Comparison of ENCODE assay signal across 1 cellular context in the genomic region with DNA sequence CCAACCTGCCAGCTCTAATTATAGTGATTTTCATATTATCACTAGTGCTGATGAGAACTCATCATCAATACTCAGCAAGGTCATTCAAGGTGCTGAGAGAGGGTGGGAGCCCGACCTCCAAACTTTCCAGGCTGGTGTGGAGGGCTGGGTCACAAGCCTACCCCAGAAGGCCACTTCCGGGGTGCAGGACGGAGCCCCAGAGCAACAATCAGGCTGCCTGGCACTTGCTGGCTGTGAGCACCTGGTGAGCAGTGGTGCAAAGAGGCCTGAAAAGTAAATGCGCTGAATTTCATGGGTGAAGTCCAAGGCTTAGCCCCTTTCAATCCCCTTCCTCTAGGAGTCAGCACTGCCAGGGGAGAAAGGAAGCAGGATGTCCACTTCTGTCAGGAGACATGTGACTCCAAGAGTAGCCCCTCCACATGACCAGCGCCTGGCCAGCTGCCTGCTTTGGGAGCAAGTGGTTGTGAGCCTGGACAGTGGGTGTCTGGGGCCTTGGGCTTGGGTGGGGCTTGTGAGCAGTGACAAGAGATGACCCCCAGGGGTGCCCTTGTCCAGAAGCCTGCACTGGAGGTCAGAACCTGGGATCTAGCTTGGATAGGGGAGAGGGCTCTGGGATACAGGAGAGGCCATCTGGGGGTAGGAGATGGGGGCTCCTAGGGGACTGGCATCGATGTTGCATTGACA.
TF ChIP-seq lines count a peak whose summit lies in the region.

No MANE protein-coding gene starts in this region.

TF ChIP-seq in GM23338, 12 proteins besides CTCF, POLR2A, EP300 and RAD21 (continued from another document):
- TF ChIP-seq, protein P1, sequence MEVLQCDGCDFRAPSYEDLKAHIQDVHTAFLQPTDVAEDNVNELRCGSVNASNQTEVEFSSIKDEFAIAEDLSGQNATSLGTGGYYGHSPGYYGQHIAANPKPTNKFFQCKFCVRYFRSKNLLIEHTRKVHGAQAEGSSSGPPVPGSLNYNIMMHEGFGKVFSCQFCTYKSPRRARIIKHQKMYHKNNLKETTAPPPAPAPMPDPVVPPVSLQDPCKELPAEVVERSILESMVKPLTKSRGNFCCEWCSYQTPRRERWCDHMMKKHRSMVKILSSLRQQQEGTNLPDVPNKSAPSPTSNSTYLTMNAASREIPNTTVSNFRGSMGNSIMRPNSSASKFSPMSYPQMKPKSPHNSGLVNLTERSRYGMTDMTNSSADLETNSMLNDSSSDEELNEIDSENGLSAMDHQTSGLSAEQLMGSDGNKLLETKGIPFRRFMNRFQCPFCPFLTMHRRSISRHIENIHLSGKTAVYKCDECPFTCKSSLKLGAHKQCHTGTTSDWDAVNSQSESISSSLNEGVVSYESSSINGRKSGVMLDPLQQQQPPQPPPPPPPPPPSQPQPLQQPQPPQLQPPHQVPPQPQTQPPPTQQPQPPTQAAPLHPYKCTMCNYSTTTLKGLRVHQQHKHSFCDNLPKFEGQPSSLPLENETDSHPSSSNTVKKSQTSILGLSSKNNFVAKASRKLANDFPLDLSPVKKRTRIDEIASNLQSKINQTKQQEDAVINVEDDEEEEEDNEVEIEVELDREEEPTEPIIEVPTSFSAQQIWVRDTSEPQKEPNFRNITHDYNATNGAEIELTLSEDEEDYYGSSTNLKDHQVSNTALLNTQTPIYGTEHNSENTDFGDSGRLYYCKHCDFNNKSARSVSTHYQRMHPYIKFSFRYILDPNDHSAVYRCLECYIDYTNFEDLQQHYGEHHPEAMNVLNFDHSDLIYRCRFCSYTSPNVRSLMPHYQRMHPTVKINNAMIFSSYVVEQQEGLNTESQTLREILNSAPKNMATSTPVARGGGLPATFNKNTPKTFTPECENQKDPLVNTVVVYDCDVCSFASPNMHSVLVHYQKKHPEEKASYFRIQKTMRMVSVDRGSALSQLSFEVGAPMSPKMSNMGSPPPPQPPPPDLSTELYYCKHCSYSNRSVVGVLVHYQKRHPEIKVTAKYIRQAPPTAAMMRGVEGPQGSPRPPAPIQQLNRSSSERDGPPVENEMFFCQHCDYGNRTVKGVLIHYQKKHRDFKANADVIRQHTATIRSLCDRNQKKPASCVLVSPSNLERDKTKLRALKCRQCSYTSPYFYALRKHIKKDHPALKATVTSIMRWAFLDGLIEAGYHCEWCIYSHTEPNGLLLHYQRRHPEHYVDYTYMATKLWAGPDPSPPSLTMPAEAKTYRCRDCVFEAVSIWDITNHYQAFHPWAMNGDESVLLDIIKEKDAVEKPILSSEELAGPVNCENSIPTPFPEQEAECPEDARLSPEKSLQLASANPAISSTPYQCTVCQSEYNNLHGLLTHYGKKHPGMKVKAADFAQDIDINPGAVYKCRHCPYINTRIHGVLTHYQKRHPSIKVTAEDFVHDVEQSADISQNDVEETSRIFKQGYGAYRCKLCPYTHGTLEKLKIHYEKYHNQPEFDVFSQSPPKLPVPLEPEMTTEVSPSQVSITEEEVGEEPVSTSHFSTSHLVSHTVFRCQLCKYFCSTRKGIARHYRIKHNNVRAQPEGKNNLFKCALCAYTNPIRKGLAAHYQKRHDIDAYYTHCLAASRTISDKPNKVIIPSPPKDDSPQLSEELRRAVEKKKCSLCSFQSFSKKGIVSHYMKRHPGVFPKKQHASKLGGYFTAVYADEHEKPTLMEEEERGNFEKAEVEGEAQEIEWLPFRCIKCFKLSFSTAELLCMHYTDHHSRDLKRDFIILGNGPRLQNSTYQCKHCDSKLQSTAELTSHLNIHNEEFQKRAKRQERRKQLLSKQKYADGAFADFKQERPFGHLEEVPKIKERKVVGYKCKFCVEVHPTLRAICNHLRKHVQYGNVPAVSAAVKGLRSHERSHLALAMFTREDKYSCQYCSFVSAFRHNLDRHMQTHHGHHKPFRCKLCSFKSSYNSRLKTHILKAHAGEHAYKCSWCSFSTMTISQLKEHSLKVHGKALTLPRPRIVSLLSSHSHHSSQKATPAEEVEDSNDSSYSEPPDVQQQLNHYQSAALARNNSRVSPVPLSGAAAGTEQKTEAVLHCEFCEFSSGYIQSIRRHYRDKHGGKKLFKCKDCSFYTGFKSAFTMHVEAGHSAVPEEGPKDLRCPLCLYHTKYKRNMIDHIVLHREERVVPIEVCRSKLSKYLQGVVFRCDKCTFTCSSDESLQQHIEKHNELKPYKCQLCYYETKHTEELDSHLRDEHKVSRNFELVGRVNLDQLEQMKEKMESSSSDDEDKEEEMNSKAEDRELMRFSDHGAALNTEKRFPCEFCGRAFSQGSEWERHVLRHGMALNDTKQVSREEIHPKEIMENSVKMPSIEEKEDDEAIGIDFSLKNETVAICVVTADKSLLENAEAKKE (CRISPR knock-in tag; IDR thresholded peaks at IDR 0.05), result no peak
- TF ChIP-seq STAT1 (IDR thresholded peaks at IDR 0.05; ENCODE audit: unreplicated experiment) (no peak), EZH2phosphoT487 (IDR thresholded peaks at IDR 0.05; ENCODE audit: unreplicated experiment) (no peak), ZNF331 (CRISPR knock-in tag; IDR thresholded peaks at IDR 0.05; ENCODE audit: low read depth) (no peak), JUNB (IDR thresholded peaks at IDR 0.05; ENCODE audit: unreplicated experiment) (no peak), EZH2 (IDR thresholded peaks at IDR 0.05; ENCODE audit: low read depth, unreplicated experiment) (no peak), CREB1 (CRISPR knock-in tag; IDR thresholded peaks at IDR 0.05; ENCODE audit: low read depth) (no peak), NANOG (IDR thresholded peaks at IDR 0.05; ENCODE audit: borderline replicate concordance) (no peak)
- TF ChIP-seq, protein P2, sequence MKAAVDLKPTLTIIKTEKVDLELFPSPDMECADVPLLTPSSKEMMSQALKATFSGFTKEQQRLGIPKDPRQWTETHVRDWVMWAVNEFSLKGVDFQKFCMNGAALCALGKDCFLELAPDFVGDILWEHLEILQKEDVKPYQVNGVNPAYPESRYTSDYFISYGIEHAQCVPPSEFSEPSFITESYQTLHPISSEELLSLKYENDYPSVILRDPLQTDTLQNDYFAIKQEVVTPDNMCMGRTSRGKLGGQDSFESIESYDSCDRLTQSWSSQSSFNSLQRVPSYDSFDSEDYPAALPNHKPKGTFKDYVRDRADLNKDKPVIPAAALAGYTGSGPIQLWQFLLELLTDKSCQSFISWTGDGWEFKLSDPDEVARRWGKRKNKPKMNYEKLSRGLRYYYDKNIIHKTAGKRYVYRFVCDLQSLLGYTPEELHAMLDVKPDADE (IDR thresholded peaks at IDR 0.05), result no peak
- TF ChIP-seq, protein P3, sequence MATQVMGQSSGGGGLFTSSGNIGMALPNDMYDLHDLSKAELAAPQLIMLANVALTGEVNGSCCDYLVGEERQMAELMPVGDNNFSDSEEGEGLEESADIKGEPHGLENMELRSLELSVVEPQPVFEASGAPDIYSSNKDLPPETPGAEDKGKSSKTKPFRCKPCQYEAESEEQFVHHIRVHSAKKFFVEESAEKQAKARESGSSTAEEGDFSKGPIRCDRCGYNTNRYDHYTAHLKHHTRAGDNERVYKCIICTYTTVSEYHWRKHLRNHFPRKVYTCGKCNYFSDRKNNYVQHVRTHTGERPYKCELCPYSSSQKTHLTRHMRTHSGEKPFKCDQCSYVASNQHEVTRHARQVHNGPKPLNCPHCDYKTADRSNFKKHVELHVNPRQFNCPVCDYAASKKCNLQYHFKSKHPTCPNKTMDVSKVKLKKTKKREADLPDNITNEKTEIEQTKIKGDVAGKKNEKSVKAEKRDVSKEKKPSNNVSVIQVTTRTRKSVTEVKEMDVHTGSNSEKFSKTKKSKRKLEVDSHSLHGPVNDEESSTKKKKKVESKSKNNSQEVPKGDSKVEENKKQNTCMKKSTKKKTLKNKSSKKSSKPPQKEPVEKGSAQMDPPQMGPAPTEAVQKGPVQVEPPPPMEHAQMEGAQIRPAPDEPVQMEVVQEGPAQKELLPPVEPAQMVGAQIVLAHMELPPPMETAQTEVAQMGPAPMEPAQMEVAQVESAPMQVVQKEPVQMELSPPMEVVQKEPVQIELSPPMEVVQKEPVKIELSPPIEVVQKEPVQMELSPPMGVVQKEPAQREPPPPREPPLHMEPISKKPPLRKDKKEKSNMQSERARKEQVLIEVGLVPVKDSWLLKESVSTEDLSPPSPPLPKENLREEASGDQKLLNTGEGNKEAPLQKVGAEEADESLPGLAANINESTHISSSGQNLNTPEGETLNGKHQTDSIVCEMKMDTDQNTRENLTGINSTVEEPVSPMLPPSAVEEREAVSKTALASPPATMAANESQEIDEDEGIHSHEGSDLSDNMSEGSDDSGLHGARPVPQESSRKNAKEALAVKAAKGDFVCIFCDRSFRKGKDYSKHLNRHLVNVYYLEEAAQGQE (IDR thresholded peaks at IDR 0.05; ENCODE audit: unreplicated experiment), result no peak
